Comparison of ENCODE assay signal across 8 cellular contexts in the genomic region with DNA sequence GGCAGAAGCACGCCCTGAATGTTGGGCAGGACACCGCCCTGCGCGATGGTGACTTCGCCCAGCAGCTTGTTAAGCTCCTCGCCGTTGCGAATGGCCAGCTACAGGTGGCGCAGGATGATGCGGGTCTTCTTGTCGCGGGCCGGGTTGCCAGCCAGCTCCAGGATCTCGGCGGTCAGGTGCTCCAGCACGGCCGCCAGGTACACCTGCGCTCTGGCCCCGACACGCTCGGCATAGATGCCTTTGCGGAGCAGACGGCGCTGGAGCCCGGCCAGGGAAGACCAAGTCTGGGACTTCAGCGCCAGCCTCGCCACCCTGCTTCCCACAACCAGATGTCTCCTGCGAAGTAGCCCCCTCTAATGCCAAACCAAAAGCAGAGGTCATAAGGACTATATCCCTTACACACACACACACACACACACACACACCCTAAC. TPM values are rescaled to one million over a fixed set of nuclear protein-coding genes. Genes with fewer than 3 reads are reported as not detected.
DNase-seq lines count a peak whose midpoint lies in the region; ATAC-seq and TF ChIP-seq lines count a peak whose summit lies in the region.

No MANE protein-coding gene starts in this region.

- H3K9me3 ChIP-seq in CD8-positive, alpha-beta memory T cell (ENCODE audit: low read length), result no peaks in the 10 kb centered on the region
- no peaks in the 10 kb centered on the region for H3K9me3 ChIP-seq in neuronal stem cell (replicated peaks in 1 of 2; ENCODE audit: control insufficient read depth in 2 of 2, insufficient read depth in 1 of 2, low read depth in 1 of 2, low read length in 2 of 2)

- no peak overlapping the region for H4K8ac ChIP-seq in neuronal stem cell (ENCODE audit: low read depth, low read length)

- peak overlapping the region; percentile 37 for H3K4me2 ChIP-seq in neuronal stem cell (ENCODE audit: insufficient read depth, low read length, poor library complexity, severe bottlenecking)

- H3K79me1 ChIP-seq in neuronal stem cell (ENCODE audit: low read depth, low read length), result no peaks in the 10 kb centered on the region

- TF ChIP-seq CTCF in activated B cell treated with CpG ODN at 0.5 μM for 24 hours (IDR thresholded peaks at IDR 0.05) (no peak), chondrocyte (IDR thresholded peaks at IDR 0.05) (no peak)

- WGBS in neuronal stem cell (ENCODE audit: extremely low coverage in 2 of 2, insufficient read length in 2 of 2, insufficient replicate concordance in 1 of 2), 2 donors, result no CpG with 5 or more reads among the region's 28 CpGs

- H3K4me3 Mint-ChIP-seq in CD8-positive, alpha-beta memory T cell, result peak overlapping the region in 5 of 7 donors; percentile 85 to 93 (median 91)
- H3K4me3 Mint-ChIP-seq in activated B cell treated with CpG ODN at 0.5 μM for 24 hours (peak overlapping the region; percentile 75), chondrocyte (ENCODE audit: unreplicated experiment) (no peak overlapping the region)

- H2BK12ac ChIP-seq in neuronal stem cell (ENCODE audit: low read length), result no peak overlapping the region

- H2BK5ac ChIP-seq in neuronal stem cell (ENCODE audit: low read length), result no peak overlapping the region

- H2BK120ac ChIP-seq in neuronal stem cell (ENCODE audit: low read depth, low read length), result no peak overlapping the region

- H2BK15ac ChIP-seq in neuronal stem cell (ENCODE audit: low read length), result peak overlapping the region; percentile 93

- no peak overlapping the region for H3K9ac ChIP-seq in neuronal stem cell (ENCODE audit: low read depth, low read length, poor library complexity)

- H3K27ac Mint-ChIP-seq in CD8-positive, alpha-beta memory T cell, result peak overlapping the region in 5 of 8 donors; percentile 62 to 95 (median 90)
- H3K27ac Mint-ChIP-seq in activated B cell treated with CpG ODN at 0.5 μM for 24 hours, result no peak overlapping the region
- no peak overlapping the region for H3K27ac Mint-ChIP-seq in chondrocyte (ENCODE audit: unreplicated experiment)

- H3K27me3 Mint-ChIP-seq in CD8-positive, alpha-beta memory T cell, result peaks cover 3 to 6% of the 10 kb centered on the region in 2 donors
- H3K27me3 Mint-ChIP-seq in activated B cell treated with CpG ODN at 0.5 μM for 24 hours (peaks cover 11% of the 10 kb centered on the region), chondrocyte (ENCODE audit: low read depth) (peaks cover 10% of the 10 kb centered on the region)

- intact Hi-C loops in activated B cell treated with CpG ODN at 0.5 μM for 24 hours (cut with micrococcal nuclease), result no loop called here

- peak overlapping the region; percentile 39 for H3K14ac ChIP-seq in neuronal stem cell (ENCODE audit: low read length)

- peaks cover 0 to 3% (median 2%) of the 10 kb centered on the region in 3 donors for H3K36me3 Mint-ChIP-seq in CD8-positive, alpha-beta memory T cell
- H3K36me3 Mint-ChIP-seq in activated B cell treated with CpG ODN at 0.5 μM for 24 hours (ENCODE audit: low read depth) (no peaks in the 10 kb centered on the region), chondrocyte (ENCODE audit: low read depth) (no peaks in the 10 kb centered on the region)

- H3K27ac ChIP-seq in CD8-positive, alpha-beta memory T cell (ENCODE audit: low read depth, low read length), result no peak overlapping the region
- no peak overlapping the region for H3K27ac ChIP-seq in neuronal stem cell (replicated peaks; ENCODE audit: low read length)

- H2AK5ac ChIP-seq in neuronal stem cell (ENCODE audit: low read depth, low read length), result peak overlapping the region; percentile 14

- H3K4me1 ChIP-seq in CD8-positive, alpha-beta memory T cell (ENCODE audit: insufficient read depth, low read length), result no peaks in the 10 kb centered on the region
- no peaks in the 10 kb centered on the region for H3K4me1 ChIP-seq in neuronal stem cell (ENCODE audit: control insufficient read depth in 2 of 2, insufficient read depth in 1 of 2, low read depth in 1 of 2, low read length in 2 of 2)

- H3K4me1 Mint-ChIP-seq in CD8-positive, alpha-beta memory T cell, result peaks cover 0 to 10% (median 0%) of the 10 kb centered on the region in 3 donors
- H3K4me1 Mint-ChIP-seq in activated B cell treated with CpG ODN at 0.5 μM for 24 hours (peaks cover 8% of the 10 kb centered on the region), chondrocyte (ENCODE audit: low read depth) (peaks cover 8% of the 10 kb centered on the region)

- H4K91ac ChIP-seq in neuronal stem cell (ENCODE audit: low read depth, low read length, poor library complexity), result no peak overlapping the region

- H3K23ac ChIP-seq in neuronal stem cell (ENCODE audit: low read depth, low read length, poor library complexity), result no peak overlapping the region

- ATAC-seq in activated B cell treated with CpG ODN at 0.5 μM for 24 hours (ENCODE audit: low read depth), result peak; percentile 37
- no peak for ATAC-seq in GM19397 (IDR thresholded peaks at IDR 0.05; ENCODE audit: unreplicated experiment)

- CTCF ChIA-PET in CD8-positive, alpha-beta memory T cell (lab: Charles Lee), result interaction anchor here (0.7 to 3.1 kb wide), 11 partner anchors 8 to 166 kb away, joined by 3 to 15 read pairs (median 4); no protein-coding TSS in a partner anchor
- CTCF ChIA-PET in activated B cell treated with CpG ODN at 0.5 μM for 24 hours (lab: Charles Lee), result interaction anchor here (0.6 to 1.4 kb wide), 2 partner anchors 84 to 93 kb away, joined by 3 to 6 read pairs; no protein-coding TSS in a partner anchor

- no peak overlapping the region for H2AFZ ChIP-seq in neuronal stem cell (ENCODE audit: low read length)

- H3K36me3 ChIP-seq in CD8-positive, alpha-beta memory T cell (ENCODE audit: insufficient read depth, low read length), result no peaks in the 10 kb centered on the region
- H3K36me3 ChIP-seq in neuronal stem cell (replicated peaks in 1 of 2; ENCODE audit: control insufficient read depth in 2 of 2, insufficient read depth in 2 of 2, low read length in 2 of 2), result no peaks in the 10 kb centered on the region

- no peaks in the 10 kb centered on the region for H3K9me3 Mint-ChIP-seq in CD8-positive, alpha-beta memory T cell
- H3K9me3 Mint-ChIP-seq in activated B cell treated with CpG ODN at 0.5 μM for 24 hours (peaks cover 2% of the 10 kb centered on the region), chondrocyte (ENCODE audit: low read depth) (peaks cover 2% of the 10 kb centered on the region)

- H3K27me3 ChIP-seq in CD8-positive, alpha-beta memory T cell (ENCODE audit: insufficient read depth, low read length, poor library complexity, severe bottlenecking), result no peaks in the 10 kb centered on the region
- no peaks in the 10 kb centered on the region for H3K27me3 ChIP-seq in neuronal stem cell (ENCODE audit: control insufficient read depth in 3 of 3, insufficient read depth in 3 of 3, low read depth in 1 of 3, low read length in 3 of 3)

- DNase-seq in CD8-positive, alpha-beta memory T cell, result peak in 3 of 5 donors; percentile 20 to 61 (median 46)
- DNase-seq in activated B cell treated with CpG ODN at 0.5 μM for 24 hours (peak; percentile 23), chondrocyte (ENCODE audit: low spot score) (peak; percentile 92), neuronal stem cell (ENCODE audit: low spot score) (peak; percentile 21), NCI-H1694 treated with DMSO at 0.1 percent for 48 hours (lab: John Stamatoyannopoulos, UW) (no peak), HT-29 (ENCODE audit: low spot score) (no peak), NCI-H82 treated with DMSO at 0.1 percent for 48 hours (lab: John Stamatoyannopoulos, UW; ENCODE audit: unreplicated experiment) (no peak)

- peak overlapping the region; percentile 77 for H3K18ac ChIP-seq in neuronal stem cell (ENCODE audit: low read length)

- no peak overlapping the region for H3K4me3 ChIP-seq in CD8-positive, alpha-beta memory T cell (ENCODE audit: low read length)
- peak overlapping the region in 1 of 2 donors; percentile 73 for H3K4me3 ChIP-seq in neuronal stem cell (ENCODE audit: low read length in 2 of 2)

- POLR2A ChIA-PET in CD8-positive, alpha-beta memory T cell (lab: Charles Lee), result no interaction called here
- POLR2A ChIA-PET in activated B cell treated with CpG ODN at 0.5 μM for 24 hours (lab: Charles Lee), result interaction anchor here (0.7 to 1.1 kb wide), 3 partner anchors 8 to 541 kb away, joined by 3 to 4 read pairs (median 3); no protein-coding TSS in a partner anchor

- H3K4ac ChIP-seq in neuronal stem cell (ENCODE audit: low read length), result no peak overlapping the region

RNA-seq across cellular contexts. Expression of gene SLC17A3, which starts 8.0 kb away (rescaled TPM):
- not detected for total RNA-seq in CD8-positive, alpha-beta memory T cell
- not detected for polyA plus RNA-seq in CD8-positive, alpha-beta memory T cell
- total RNA-seq in activated B cell treated with CpG ODN at 0.5 μM for 24 hours (not detected in 2 replicates), chondrocyte (not detected in 3 replicates)
- polyA plus RNA-seq in neuronal stem cell (2013, experiment 1 of 2), result 0.03 TPM
- not detected for polyA plus RNA-seq in neuronal stem cell (2013, experiment 2 of 2)
- total RNA-seq in HT-29 (2014; rRNA removed; shearing (Covaris generic)), result not detected in 2 replicates

RNA-seq across cellular contexts. Expression of gene SLC17A2, which starts 48.4 kb away (rescaled TPM):
- not detected for total RNA-seq in CD8-positive, alpha-beta memory T cell
- polyA plus RNA-seq in CD8-positive, alpha-beta memory T cell, result not detected
- total RNA-seq in activated B cell treated with CpG ODN at 0.5 μM for 24 hours, result not detected in 2 replicates
- total RNA-seq in chondrocyte, result not detected in 3 replicates
- not detected for polyA plus RNA-seq in neuronal stem cell (2013, experiment 1 of 2)
- polyA plus RNA-seq in neuronal stem cell (2013, experiment 2 of 2), result not detected
- total RNA-seq in HT-29 (2014; rRNA removed; shearing (Covaris generic)), result not detected in 2 replicates

RNA-seq across cellular contexts. Expression of gene SLC17A1, which starts 50.2 kb away (rescaled TPM):
- total RNA-seq in CD8-positive, alpha-beta memory T cell, result not detected
- polyA plus RNA-seq in CD8-positive, alpha-beta memory T cell, result not detected
- total RNA-seq in activated B cell treated with CpG ODN at 0.5 μM for 24 hours (not detected in 2 replicates), chondrocyte (not detected in 3 replicates)
- not detected for polyA plus RNA-seq in neuronal stem cell (2013, experiment 1 of 2)
- polyA plus RNA-seq in neuronal stem cell (2013, experiment 2 of 2), result not detected
- total RNA-seq in HT-29 (2014; rRNA removed; shearing (Covaris generic)), result not detected in 2 replicates

Comparison
In these comparisons a context has a peak if more than half of its experiments do, and no peak if none do; other contexts are left out.
1. DNase-seq: peak in CD8-positive, alpha-beta memory T cell (3 of 5), activated B cell treated with CpG ODN at 0.5 μM for 24 hours (single experiment), chondrocyte (single experiment) and neuronal stem cell (single experiment); none in NCI-H1694 treated with DMSO at 0.1 percent for 48 hours (single experiment), HT-29 (single experiment) and NCI-H82 treated with DMSO at 0.1 percent for 48 hours (single experiment).
2. H3K27ac Mint-ChIP-seq: peak in CD8-positive, alpha-beta memory T cell (5 of 8); none in activated B cell treated with CpG ODN at 0.5 μM for 24 hours (single experiment) and chondrocyte (single experiment).